Comparison of ENCODE assay signal across 1 cellular context in the genomic region with DNA sequence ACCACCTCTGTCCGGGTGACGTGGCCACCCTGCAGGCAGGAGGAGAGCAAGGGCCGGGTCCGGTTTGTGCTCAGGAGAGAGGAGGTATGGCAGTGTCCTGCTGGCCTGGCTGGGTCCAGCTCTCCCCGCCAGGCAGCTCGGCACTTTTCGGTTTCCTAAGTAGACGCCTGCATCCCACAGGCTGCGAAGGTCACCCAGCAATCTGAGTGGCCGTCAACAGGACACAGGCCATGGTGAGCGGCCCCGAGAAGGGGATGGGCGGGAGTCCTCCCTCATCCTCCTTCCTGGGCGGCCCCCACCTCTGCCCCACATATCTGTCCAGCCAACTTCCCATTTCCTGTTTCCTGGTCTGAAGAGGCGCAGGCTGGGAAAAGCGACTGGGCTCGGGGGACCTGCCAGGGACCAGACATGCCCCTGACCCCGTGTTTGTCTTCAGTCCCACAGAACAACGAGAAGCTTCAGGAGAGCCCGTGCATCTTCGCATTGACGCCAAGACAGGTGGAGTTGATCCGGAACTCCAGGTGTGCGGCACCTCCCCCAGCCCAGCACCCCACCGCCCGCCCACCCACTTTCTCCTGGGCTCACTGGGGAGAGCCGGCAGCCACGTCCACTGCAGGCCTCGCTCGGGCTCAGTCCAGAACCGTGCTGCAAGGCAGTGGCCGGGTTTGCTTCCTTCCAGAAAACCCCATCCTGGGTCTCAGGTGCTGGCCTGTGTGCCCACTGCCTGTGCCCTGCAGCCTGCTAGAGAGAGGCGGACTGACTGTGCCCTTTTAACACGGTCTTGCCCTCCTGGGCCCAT.
TF ChIP-seq lines count a peak whose summit lies in the region.

No MANE protein-coding gene starts in this region.

TF ChIP-seq in GM12878, 131 proteins besides CTCF, POLR2A, EP300 and RAD21:
- TF ChIP-seq, protein P1, sequence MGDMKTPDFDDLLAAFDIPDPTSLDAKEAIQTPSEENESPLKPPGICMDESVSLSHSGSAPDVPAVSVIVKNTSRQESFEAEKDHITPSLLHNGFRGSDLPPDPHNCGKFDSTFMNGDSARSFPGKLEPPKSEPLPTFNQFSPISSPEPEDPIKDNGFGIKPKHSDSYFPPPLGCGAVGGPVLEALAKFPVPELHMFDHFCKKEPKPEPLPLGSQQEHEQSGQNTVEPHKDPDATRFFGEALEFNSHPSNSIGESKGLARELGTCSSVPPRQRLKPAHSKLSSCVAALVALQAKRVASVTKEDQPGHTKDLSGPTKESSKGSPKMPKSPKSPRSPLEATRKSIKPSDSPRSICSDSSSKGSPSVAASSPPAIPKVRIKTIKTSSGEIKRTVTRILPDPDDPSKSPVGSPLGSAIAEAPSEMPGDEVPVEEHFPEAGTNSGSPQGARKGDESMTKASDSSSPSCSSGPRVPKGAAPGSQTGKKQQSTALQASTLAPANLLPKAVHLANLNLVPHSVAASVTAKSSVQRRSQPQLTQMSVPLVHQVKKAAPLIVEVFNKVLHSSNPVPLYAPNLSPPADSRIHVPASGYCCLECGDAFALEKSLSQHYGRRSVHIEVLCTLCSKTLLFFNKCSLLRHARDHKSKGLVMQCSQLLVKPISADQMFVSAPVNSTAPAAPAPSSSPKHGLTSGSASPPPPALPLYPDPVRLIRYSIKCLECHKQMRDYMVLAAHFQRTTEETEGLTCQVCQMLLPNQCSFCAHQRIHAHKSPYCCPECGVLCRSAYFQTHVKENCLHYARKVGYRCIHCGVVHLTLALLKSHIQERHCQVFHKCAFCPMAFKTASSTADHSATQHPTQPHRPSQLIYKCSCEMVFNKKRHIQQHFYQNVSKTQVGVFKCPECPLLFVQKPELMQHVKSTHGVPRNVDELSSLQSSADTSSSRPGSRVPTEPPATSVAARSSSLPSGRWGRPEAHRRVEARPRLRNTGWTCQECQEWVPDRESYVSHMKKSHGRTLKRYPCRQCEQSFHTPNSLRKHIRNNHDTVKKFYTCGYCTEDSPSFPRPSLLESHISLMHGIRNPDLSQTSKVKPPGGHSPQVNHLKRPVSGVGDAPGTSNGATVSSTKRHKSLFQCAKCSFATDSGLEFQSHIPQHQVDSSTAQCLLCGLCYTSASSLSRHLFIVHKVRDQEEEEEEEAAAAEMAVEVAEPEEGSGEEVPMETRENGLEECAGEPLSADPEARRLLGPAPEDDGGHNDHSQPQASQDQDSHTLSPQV (IDR thresholded peaks at IDR 0.05), result no peak
- TF ChIP-seq, protein P2, sequence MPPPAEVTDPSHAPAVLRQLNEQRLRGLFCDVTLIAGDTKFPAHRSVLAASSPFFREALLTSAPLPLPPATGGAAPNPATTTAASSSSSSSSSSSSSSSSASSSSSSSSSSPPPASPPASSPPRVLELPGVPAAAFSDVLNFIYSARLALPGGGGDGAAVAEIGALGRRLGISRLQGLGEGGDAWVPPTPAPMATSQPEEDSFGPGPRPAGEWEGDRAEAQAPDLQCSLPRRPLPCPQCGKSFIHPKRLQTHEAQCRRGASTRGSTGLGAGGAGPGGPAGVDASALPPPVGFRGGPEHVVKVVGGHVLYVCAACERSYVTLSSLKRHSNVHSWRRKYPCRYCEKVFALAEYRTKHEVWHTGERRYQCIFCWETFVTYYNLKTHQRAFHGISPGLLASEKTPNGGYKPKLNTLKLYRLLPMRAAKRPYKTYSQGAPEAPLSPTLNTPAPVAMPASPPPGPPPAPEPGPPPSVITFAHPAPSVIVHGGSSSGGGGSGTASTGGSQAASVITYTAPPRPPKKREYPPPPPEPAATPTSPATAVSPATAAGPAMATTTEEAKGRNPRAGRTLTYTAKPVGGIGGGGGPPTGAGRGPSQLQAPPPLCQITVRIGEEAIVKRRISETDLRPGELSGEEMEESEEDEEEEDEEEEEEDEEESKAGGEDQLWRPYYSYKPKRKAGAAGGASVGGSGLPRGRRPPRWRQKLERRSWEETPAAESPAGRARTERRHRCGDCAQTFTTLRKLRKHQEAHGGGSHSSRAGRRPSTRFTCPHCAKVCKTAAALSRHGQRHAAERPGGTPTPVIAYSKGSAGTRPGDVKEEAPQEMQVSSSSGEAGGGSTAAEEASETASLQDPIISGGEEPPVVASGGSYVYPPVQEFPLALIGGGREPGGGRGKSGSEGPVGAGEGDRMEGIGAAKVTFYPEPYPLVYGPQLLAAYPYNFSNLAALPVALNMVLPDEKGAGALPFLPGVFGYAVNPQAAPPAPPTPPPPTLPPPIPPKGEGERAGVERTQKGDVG (CRISPR knock-in tag; IDR thresholded peaks at IDR 0.05), result no peak
- TF ChIP-seq LARP7 (IDR thresholded peaks at IDR 0.05), result no peak
- no peak for TF ChIP-seq NR2F1 (conservative IDR thresholded peaks at IDR 0.05)
- TF ChIP-seq, protein P3, sequence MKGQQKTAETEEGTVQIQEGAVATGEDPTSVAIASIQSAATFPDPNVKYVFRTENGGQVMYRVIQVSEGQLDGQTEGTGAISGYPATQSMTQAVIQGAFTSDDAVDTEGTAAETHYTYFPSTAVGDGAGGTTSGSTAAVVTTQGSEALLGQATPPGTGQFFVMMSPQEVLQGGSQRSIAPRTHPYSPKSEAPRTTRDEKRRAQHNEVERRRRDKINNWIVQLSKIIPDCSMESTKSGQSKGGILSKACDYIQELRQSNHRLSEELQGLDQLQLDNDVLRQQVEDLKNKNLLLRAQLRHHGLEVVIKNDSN (IDR thresholded peaks at IDR 0.05; ENCODE audit: borderline replicate concordance, extremely low read length, insufficient read depth, low read depth, low read length), result no peak
- TF ChIP-seq RB1 (IDR thresholded peaks at IDR 0.05; ENCODE audit: borderline replicate concordance), result no peak
- no peak for TF ChIP-seq HDGF (IDR thresholded peaks at IDR 0.05)
- TF ChIP-seq BACH1 (IDR thresholded peaks at IDR 0.05; ENCODE audit: borderline replicate concordance), result no peak
- TF ChIP-seq ZNF274 (IDR thresholded peaks at IDR 0.05; ENCODE audit: insufficient read depth, insufficient read length), result no peak
- no peak for TF ChIP-seq TARDBP (IDR thresholded peaks at IDR 0.05; ENCODE audit: borderline replicate concordance)
- TF ChIP-seq DPF2 (IDR thresholded peaks at IDR 0.05), result no peak
- TF ChIP-seq WRNIP1 (IDR thresholded peaks at IDR 0.05; ENCODE audit: borderline replicate concordance, low read depth, low read length), result no peak
- TF ChIP-seq, protein P4, sequence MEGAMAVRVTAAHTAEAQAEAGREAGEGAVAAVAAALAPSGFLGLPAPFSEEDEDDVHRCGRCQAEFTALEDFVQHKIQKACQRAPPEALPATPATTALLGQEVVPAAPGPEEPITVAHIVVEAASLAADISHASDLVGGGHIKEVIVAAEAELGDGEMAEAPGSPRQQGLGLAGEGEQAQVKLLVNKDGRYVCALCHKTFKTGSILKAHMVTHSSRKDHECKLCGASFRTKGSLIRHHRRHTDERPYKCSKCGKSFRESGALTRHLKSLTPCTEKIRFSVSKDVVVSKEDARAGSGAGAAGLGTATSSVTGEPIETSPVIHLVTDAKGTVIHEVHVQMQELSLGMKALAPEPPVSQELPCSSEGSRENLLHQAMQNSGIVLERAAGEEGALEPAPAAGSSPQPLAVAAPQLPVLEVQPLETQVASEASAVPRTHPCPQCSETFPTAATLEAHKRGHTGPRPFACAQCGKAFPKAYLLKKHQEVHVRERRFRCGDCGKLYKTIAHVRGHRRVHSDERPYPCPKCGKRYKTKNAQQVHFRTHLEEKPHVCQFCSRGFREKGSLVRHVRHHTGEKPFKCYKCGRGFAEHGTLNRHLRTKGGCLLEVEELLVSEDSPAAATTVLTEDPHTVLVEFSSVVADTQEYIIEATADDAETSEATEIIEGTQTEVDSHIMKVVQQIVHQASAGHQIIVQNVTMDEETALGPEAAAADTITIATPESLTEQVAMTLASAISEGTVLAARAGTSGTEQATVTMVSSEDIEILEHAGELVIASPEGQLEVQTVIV (IDR thresholded peaks at IDR 0.05; ENCODE audit: borderline replicate concordance, partially characterized antibody), result no peak
- no peak for TF ChIP-seq TCF3 (IDR thresholded peaks at IDR 0.05; ENCODE audit: borderline replicate concordance, insufficient read depth, low read depth, low read length)
- TF ChIP-seq, protein P5, sequence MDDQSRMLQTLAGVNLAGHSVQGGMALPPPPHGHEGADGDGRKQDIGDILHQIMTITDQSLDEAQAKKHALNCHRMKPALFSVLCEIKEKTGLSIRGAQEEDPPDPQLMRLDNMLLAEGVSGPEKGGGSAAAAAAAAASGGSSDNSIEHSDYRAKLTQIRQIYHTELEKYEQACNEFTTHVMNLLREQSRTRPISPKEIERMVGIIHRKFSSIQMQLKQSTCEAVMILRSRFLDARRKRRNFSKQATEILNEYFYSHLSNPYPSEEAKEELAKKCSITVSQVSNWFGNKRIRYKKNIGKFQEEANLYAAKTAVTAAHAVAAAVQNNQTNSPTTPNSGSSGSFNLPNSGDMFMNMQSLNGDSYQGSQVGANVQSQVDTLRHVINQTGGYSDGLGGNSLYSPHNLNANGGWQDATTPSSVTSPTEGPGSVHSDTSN (IDR thresholded peaks at IDR 0.05; ENCODE audit: insufficient replicate concordance, low read depth, low read length), result no peak
